Comparison of ENCODE assay signal across 9 cellular contexts in the genomic region with DNA sequence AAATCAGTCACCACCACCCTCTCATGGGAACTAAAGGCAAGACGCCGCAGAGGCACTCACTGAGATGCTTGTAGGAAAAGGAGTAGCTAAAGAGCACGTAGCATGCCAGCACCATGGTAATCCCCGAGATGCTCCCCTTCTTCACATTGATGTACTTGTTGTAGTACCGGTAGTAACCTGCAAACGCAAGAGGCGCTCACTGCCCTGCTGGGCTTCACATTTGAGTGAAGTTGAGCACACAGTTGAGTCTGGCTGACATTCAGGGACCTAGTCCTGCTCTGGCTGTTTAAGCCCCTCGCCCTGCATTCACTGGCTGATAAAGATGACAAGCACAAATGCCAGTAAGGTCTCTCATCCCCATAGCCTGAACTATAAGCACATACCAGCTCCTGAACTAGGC. TPM values are rescaled to one million over a fixed set of nuclear protein-coding genes. Genes with fewer than 3 reads are reported as not detected.
DNase-seq lines count a peak whose midpoint lies in the region; ATAC-seq, FAIRE-seq and TF ChIP-seq lines count a peak whose summit lies in the region.
"Had no signal": no experiment of that assay in that cellular context is flagged by ENCODE, and none has a peak within 500 bp of the region (broad histone marks: within the 10 kb centered on the region; RNA-seq: fewer than 3 reads in every experiment).

No MANE protein-coding gene starts in this region.

- 94% methylated on average over 8 of the region's 8 CpGs for WGBS in mammary epithelial cell (ENCODE audit: low coverage, missing lambda C conversion rate)

- dilution Hi-C loops in mammary epithelial cell (cut with HindIII; ENCODE audit: low sequenced_read_pairs): no loop called here

- H3K9ac ChIP-seq in mammary epithelial cell (ENCODE audit: insufficient read depth, low read length): no peak overlapping the region

- FAIRE-seq in RCC 7860 (lab: Jason Lieb, UNC): no peak

- H3K27me3 Mint-ChIP-seq in MCF 10A (ENCODE audit: insufficient read depth, unreplicated experiment): no peaks in the 10 kb centered on the region
- H3K27me3 Mint-ChIP-seq in stimulated activated naive CD8-positive, alpha-beta T cell treated with anti-CD3 and anti-CD28 coated beads, Interleukin-15, amount 100 ng/mL, for 72 hours: no peaks in the 10 kb centered on the region

- intact Hi-C loops in MCF 10A (cut with micrococcal nuclease) (no loop called here), mammary epithelial cell (cut with micrococcal nuclease) (no loop called here)

- ATAC-seq in stimulated activated naive CD8-positive, alpha-beta T cell treated with anti-CD3 and anti-CD28 coated beads, Interleukin-15, amount 100 ng/mL, for 72 hours: peak; percentile 64

- peaks cover 14% of the 10 kb centered on the region for H3K4me1 ChIP-seq in mammary epithelial cell (ENCODE audit: insufficient read depth, low read length)

- H3K9me3 Mint-ChIP-seq in MCF 10A (ENCODE audit: unreplicated experiment): no peaks in the 10 kb centered on the region
- no peaks in the 10 kb centered on the region for H3K9me3 Mint-ChIP-seq in stimulated activated naive CD8-positive, alpha-beta T cell treated with anti-CD3 and anti-CD28 coated beads, Interleukin-15, amount 100 ng/mL, for 72 hours

- no peak overlapping the region for H3K4me3 ChIP-seq in mammary epithelial cell (replicated peaks in 1 of 3; ENCODE audit: insufficient read depth in 1 of 3, low read depth in 2 of 3, low read length in 3 of 3)
- no peak overlapping the region for H3K4me3 ChIP-seq in choroid plexus epithelial cell (ENCODE audit: low read depth, low read length)
- no peak overlapping the region for H3K4me3 ChIP-seq in coronary artery

- H3K36me3 Mint-ChIP-seq in MCF 10A (ENCODE audit: insufficient read depth, unreplicated experiment): peaks cover 69% of the 10 kb centered on the region

- peaks cover 84% of the 10 kb centered on the region for H3K79me2 ChIP-seq in mammary epithelial cell (ENCODE audit: insufficient read depth, low read length)

- H3K27me3 ChIP-seq in mammary epithelial cell (ENCODE audit: insufficient read depth, low read length): no peaks in the 10 kb centered on the region

- POLR2A ChIA-PET in MCF 10A (lab: Yijun Ruan, JAX): interaction anchor here (0.7 kb wide), 1 partner anchor 78 kb away, joined by 3 read pairs; no protein-coding TSS in a partner anchor

- BruUV-seq in MCF 10A (replicated peaks; lab: Mats Ljungman, UMichigan) (no TSS peak), mammary epithelial cell (replicated peaks; lab: Mats Ljungman, UMichigan) (no TSS peak)

- peaks cover 41% of the 10 kb centered on the region for H3K36me3 ChIP-seq in mammary epithelial cell (ENCODE audit: insufficient read depth, low read length)

- H3K4me3 Mint-ChIP-seq in MCF 10A (ENCODE audit: unreplicated experiment): no peak overlapping the region
- no peak overlapping the region for H3K4me3 Mint-ChIP-seq in stimulated activated naive CD8-positive, alpha-beta T cell treated with anti-CD3 and anti-CD28 coated beads, Interleukin-15, amount 100 ng/mL, for 72 hours

- H2AFZ ChIP-seq in mammary epithelial cell (ENCODE audit: low read depth, low read length): no peak overlapping the region

- H3K27ac ChIP-seq in mammary epithelial cell (ENCODE audit: insufficient read depth, low read depth, low read length) (no peak overlapping the region), coronary artery (no peak overlapping the region)
- H3K27ac ChIP-seq: epithelial cell of prostate had no signal

- no peak for TF ChIP-seq CTCF in MCF 10A (IDR thresholded peaks at IDR 0.05; ENCODE audit: unreplicated experiment)
- TF ChIP-seq CTCF in mammary epithelial cell (conservative IDR thresholded peaks at IDR 0.05 in 1 of 2, IDR thresholded peaks at IDR 0.05 in 1 of 2; ENCODE audit: extremely low read depth in 1 of 2, insufficient read depth in 1 of 2, low read depth in 1 of 2, low read length in 2 of 2): peak in 1 of 2 donors; percentile 36
- peak; percentile 52 for TF ChIP-seq CTCF in choroid plexus epithelial cell (conservative IDR thresholded peaks at IDR 0.05; ENCODE audit: low read depth, low read length)
- no peak for TF ChIP-seq CTCF in coronary artery (IDR thresholded peaks at IDR 0.05)

- H3K9me3 ChIP-seq in mammary epithelial cell (replicated peaks; ENCODE audit: insufficient read depth, low read length): no peaks in the 10 kb centered on the region

- no peak overlapping the region for H3K4me2 ChIP-seq in mammary epithelial cell (ENCODE audit: insufficient read depth, low read depth, low read length)

- peaks cover 17% of the 10 kb centered on the region for H3K4me1 Mint-ChIP-seq in MCF 10A (ENCODE audit: insufficient read depth, unreplicated experiment)
- H3K4me1 Mint-ChIP-seq in stimulated activated naive CD8-positive, alpha-beta T cell treated with anti-CD3 and anti-CD28 coated beads, Interleukin-15, amount 100 ng/mL, for 72 hours: peaks cover 34% of the 10 kb centered on the region

- CTCF ChIA-PET in MCF 10A (lab: Yijun Ruan, JAX): interaction anchor here (0.5 to 1.4 kb wide), 4 partner anchors 15 to 662 kb away, joined by 3 to 6 read pairs (median 3); partner anchors contain the start of genes CPSF4 and PTCD1
- CTCF ChIA-PET in mammary epithelial cell (lab: Charles Lee; ENCODE audit: low non-redundant PET): no interaction called here

- DNase-seq in MCF 10A (ENCODE audit: unreplicated experiment) (peak; percentile 36), mammary epithelial cell (no peak), RCC 7860 (ENCODE audit: low spot score) (peak; percentile 20), choroid plexus epithelial cell (ENCODE audit: low read depth) (peak; percentile 49), NCI-H2107 (lab: John Stamatoyannopoulos, UW) (no peak), cerebellum (ENCODE audit: low spot score) (no peak), coronary artery (ENCODE audit: low spot score) (no peak)
- DNase-seq in stimulated activated naive CD8-positive, alpha-beta T cell treated with anti-CD3 and anti-CD28 coated beads, Interleukin-15, amount 100 ng/mL, for 72 hours: peak; percentile 30

- in situ Hi-C loops in mammary epithelial cell (cut with MboI; ENCODE audit: low sequenced_read_pairs in 2 of 2): no loop called here

- H3K27ac Mint-ChIP-seq in MCF 10A (ENCODE audit: low read depth, unreplicated experiment): peak overlapping the region; percentile 19
- H3K27ac Mint-ChIP-seq in stimulated activated naive CD8-positive, alpha-beta T cell treated with anti-CD3 and anti-CD28 coated beads, Interleukin-15, amount 100 ng/mL, for 72 hours: peak overlapping the region in 1 of 2 donors; percentile 89

- H4K20me1 ChIP-seq in mammary epithelial cell (ENCODE audit: insufficient read depth, low read length): no peaks in the 10 kb centered on the region

RNA-seq across cellular contexts. Expression of gene ATP5MF, which starts 6.9 kb away (rescaled TPM):
- 417 and 442 TPM in 2 replicates for total RNA-seq in MCF 10A (2022)
- total RNA-seq in mammary epithelial cell: 100 to 1,000 TPM; 356 to 381 TPM
- polyA plus RNA-seq in mammary epithelial cell: 3,651 TPM
- polyA minus RNA-seq in mammary epithelial cell: 191 TPM
- 113 TPM for total RNA-seq in cerebellum

RNA-seq across cellular contexts. Expression of gene ZNF789, which starts 13.6 kb away (rescaled TPM):
- total RNA-seq in MCF 10A (2022): 15.0 and 19.9 TPM in 2 replicates
- 1 to 10 TPM; 6.0 to 8.6 TPM for total RNA-seq in mammary epithelial cell
- 3.8 TPM for polyA plus RNA-seq in mammary epithelial cell
- polyA minus RNA-seq in mammary epithelial cell: 3.0 TPM
- total RNA-seq in cerebellum: 32.8 TPM

RNA-seq across cellular contexts. Expression of gene CPSF4, which starts 20.3 kb away (rescaled TPM):
- 49.5 and 62.6 TPM in 2 replicates for total RNA-seq in MCF 10A (2022)
- 100 to 1,000 TPM in 1 of 2 donors, 10 to 100 TPM in 1; 60.4 to 107 TPM for total RNA-seq in mammary epithelial cell
- polyA plus RNA-seq in mammary epithelial cell: 28.8 TPM
- polyA minus RNA-seq in mammary epithelial cell: 38.8 TPM
- 36.0 TPM for total RNA-seq in cerebellum

RNA-seq across cellular contexts. Expression of gene PTCD1, which starts 20.5 kb away (rescaled TPM):
- 4.9 and 8.6 TPM in 2 replicates for total RNA-seq in MCF 10A (2022)
- total RNA-seq in mammary epithelial cell: 1 to 10 TPM; 7.0 to 7.2 TPM
- polyA plus RNA-seq in mammary epithelial cell: 5.2 TPM
- polyA minus RNA-seq in mammary epithelial cell: 31.8 TPM
- total RNA-seq in cerebellum: 6.0 TPM

RNA-seq across cellular contexts. Expression of gene ZNF394, which starts 41.0 kb away (rescaled TPM):
- total RNA-seq in MCF 10A (2022) (17.4 and 20.6 TPM in 2 replicates), mammary epithelial cell (10 to 100 TPM; 17.2 to 19.2 TPM), cerebellum (23.7 TPM)
- polyA plus RNA-seq in mammary epithelial cell: 10.1 TPM
- 14.4 TPM for polyA minus RNA-seq in mammary epithelial cell

Comparison
In these comparisons a context has a peak if more than half of its experiments do, and no peak if none do; other contexts are left out.
1. DNase-seq: peak in MCF 10A (single experiment), RCC 7860 (single experiment), choroid plexus epithelial cell (single experiment) and stimulated activated naive CD8-positive, alpha-beta T cell treated with anti-CD3 and anti-CD28 coated beads, Interleukin-15, amount 100 ng/mL, for 72 hours (2 of 2); none in mammary epithelial cell (single experiment), NCI-H2107 (single experiment), cerebellum (single experiment) and coronary artery (single experiment).